ENCODE assay signal across 1 cellular context in the genomic region with DNA sequence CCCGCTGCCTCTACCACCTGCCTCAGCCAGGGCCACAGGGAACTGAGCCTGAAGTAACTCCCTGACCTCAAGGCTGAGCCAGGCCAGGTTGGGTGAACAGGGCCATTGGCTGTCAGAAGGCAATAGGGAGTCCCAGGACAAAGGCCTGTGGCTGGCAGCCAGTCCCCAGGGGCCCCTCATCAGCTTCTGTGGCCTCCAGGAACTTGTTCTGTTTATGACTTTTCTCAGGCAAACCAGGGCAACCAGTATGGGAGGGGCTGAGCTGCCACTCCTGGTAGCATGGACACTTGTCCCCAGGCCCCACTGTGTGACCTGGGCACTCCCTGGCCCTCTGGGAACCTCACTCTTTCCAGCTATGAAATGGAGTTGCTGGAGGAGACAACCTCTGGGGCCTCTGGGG.
TF ChIP-seq lines count a peak whose summit lies in the region.

No MANE protein-coding gene starts in this region.

TF ChIP-seq in GM12878, 131 proteins besides CTCF, POLR2A, EP300 and RAD21 (continued from another document):
- TF ChIP-seq ELK1 (IDR thresholded peaks at IDR 0.05; ENCODE audit: low read depth, low read length) (no peak), IKZF1 (conservative IDR thresholded peaks at IDR 0.05) (0 out of 2 replicates have a peak, but pooled peaks have one; percentile 30), SMARCA5 (IDR thresholded peaks at IDR 0.05) (no peak)
- TF ChIP-seq, protein P1, sequence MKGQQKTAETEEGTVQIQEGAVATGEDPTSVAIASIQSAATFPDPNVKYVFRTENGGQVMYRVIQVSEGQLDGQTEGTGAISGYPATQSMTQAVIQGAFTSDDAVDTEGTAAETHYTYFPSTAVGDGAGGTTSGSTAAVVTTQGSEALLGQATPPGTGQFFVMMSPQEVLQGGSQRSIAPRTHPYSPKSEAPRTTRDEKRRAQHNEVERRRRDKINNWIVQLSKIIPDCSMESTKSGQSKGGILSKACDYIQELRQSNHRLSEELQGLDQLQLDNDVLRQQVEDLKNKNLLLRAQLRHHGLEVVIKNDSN (IDR thresholded peaks at IDR 0.05; ENCODE audit: borderline replicate concordance, extremely low read length, insufficient read depth, low read depth, low read length) = no peak
- TF ChIP-seq, protein P2, sequence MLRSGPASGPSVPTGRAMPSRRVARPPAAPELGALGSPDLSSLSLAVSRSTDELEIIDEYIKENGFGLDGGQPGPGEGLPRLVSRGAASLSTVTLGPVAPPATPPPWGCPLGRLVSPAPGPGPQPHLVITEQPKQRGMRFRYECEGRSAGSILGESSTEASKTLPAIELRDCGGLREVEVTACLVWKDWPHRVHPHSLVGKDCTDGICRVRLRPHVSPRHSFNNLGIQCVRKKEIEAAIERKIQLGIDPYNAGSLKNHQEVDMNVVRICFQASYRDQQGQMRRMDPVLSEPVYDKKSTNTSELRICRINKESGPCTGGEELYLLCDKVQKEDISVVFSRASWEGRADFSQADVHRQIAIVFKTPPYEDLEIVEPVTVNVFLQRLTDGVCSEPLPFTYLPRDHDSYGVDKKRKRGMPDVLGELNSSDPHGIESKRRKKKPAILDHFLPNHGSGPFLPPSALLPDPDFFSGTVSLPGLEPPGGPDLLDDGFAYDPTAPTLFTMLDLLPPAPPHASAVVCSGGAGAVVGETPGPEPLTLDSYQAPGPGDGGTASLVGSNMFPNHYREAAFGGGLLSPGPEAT (IDR thresholded peaks at IDR 0.05; ENCODE audit: low read depth) = no peak
